8 cellular contexts compared by ENCODE assay signal in the genomic region with DNA sequence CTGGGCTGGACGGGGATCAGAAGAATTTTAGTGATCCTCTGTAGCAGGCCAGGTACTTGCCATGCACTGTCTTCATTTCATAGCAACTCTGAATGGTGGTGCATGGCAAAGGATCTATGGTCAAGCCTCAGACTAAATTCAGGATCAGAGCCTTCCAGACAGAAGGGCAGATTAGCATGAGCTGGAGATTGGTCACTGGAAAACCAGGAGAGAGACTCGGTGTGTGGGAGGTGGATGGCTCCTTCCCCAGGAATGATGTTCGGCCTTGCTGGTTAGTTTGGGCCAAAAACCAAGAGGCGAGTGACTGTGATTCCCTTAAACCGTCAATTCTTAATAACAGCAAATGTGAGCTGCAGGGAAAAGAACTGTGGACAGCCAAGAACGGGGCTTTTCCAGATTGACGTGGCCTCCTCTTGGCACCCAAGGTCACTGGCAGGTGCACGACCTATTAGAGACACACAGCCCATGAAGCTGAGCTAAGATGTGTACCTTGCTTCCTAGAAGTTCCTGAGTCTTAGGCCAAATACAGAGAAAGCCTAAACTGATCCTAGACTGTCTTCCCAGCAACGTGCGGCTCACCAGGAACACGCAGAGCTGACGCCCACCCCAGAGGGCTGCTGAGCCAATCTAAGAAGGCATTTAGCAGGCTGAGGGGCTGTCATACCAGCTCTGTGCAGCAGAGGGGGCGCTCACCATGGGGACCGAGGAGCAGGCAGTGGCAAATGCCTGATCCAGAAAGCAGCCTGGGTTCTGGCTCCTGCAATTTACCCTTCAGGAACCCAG. TPM values are rescaled to one million over a fixed set of nuclear protein-coding genes. Genes with fewer than 3 reads are reported as not detected.
A peak's percentile ranks its signal among the peaks of the same experiment; 100 is the strongest.
DNase-seq lines count a peak whose midpoint lies in the region; ATAC-seq and TF ChIP-seq lines count a peak whose summit lies in the region.

No MANE protein-coding gene starts in this region.

- 36% methylated on average over 9 of the region's 14 CpGs for WGBS in esophagus muscularis mucosa

- H3K36me3 ChIP-seq in OCI-LY7 (ENCODE audit: insufficient read depth, low read length) (no peaks in the 10 kb centered on the region), esophagus muscularis mucosa (peaks cover 0 to 58% (median 32%) of the 10 kb centered on the region in 4 donors), neural cell (ENCODE audit: insufficient read depth, low read length) (no peaks in the 10 kb centered on the region)

- no peak for TF ChIP-seq EP300 in esophagus muscularis mucosa (IDR thresholded peaks at IDR 0.05)
- TF ChIP-seq EP300 in neural cell (conservative IDR thresholded peaks at IDR 0.05; ENCODE audit: poor library complexity, severe bottlenecking): no peak

- H3K27ac ChIP-seq in OCI-LY7 (ENCODE audit: low read depth, low read length, poor library complexity, severe bottlenecking): no peak overlapping the region
- H3K27ac ChIP-seq in esophagus muscularis mucosa (replicated peaks in 1 of 4): no peak overlapping the region
- H3K27ac ChIP-seq in neural cell (ENCODE audit: low read length): no peak overlapping the region

- POLR2A ChIA-PET in OCI-LY7 (lab: Charles Lee): interaction anchor here (0.7 kb wide), 1 partner anchor 268 kb away, joined by 3 read pairs; no protein-coding TSS in a partner anchor

- TF ChIP-seq CTCF in OCI-LY7 (conservative IDR thresholded peaks at IDR 0.05; ENCODE audit: low read length) (peak; percentile 85), esophagus muscularis mucosa (IDR thresholded peaks at IDR 0.05) (peak; percentile 86 to 98 (median 87)), neural cell (IDR thresholded peaks at IDR 0.05; ENCODE audit: poor library complexity, severe bottlenecking) (peak; percentile 89)

- H3K27me3 ChIP-seq in esophagus muscularis mucosa: no peaks in the 10 kb centered on the region
- no peaks in the 10 kb centered on the region for H3K27me3 ChIP-seq in neural cell (ENCODE audit: insufficient read depth, low read depth, low read length)

- no peaks in the 10 kb centered on the region for H3K79me2 ChIP-seq in OCI-LY7 (ENCODE audit: insufficient read depth, low read depth, low read length)
- H3K79me2 ChIP-seq in neural cell (replicated peaks; ENCODE audit: insufficient read depth, low read length): no peaks in the 10 kb centered on the region

- H3K4me3 ChIP-seq in OCI-LY7 (ENCODE audit: low read depth, low read length, poor library complexity, severe bottlenecking) (no peak overlapping the region), esophagus muscularis mucosa (no peak overlapping the region), neural cell (ENCODE audit: low read length) (no peak overlapping the region)

- H3F3A ChIP-seq in neural cell (ENCODE audit: insufficient read depth, low read length, poor library complexity, severe bottlenecking): no peaks in the 10 kb centered on the region

- no peak overlapping the region for H2AFZ ChIP-seq in OCI-LY7 (ENCODE audit: low read length)
- no peak overlapping the region for H2AFZ ChIP-seq in neural cell (ENCODE audit: low read depth, low read length)

- H4K20me1 ChIP-seq in OCI-LY7 (ENCODE audit: insufficient read depth, low read length): no peaks in the 10 kb centered on the region
- H4K20me1 ChIP-seq in neural cell (ENCODE audit: insufficient read depth): no peaks in the 10 kb centered on the region

- H3K9ac ChIP-seq in neural cell (ENCODE audit: low read length): no peak overlapping the region

- intact Hi-C loops in OCI-LY7 (cut with micrococcal nuclease; ENCODE audit: unreplicated experiment): no loop called here
- intact Hi-C loops in esophagus muscularis mucosa (cut with DNase I): no loop called here

- DNase-seq in Ammon's horn (ENCODE audit: low spot score) (peak; percentile 91), H4 (ENCODE audit: low spot score) (peak; percentile 48), OCI-LY7 (ENCODE audit: low spot score) (peak; percentile 61), activated T-cell treated with anti-CD3 and anti-CD28 coated beads for 24 hours (ENCODE audit: low read depth) (peak; percentile 68), esophagus muscularis mucosa (ENCODE audit: extremely low spot score) (peak; percentile 95)
- DNase-seq in stimulated activated naive CD4-positive, alpha-beta T cell treated with Interleukin-2 at 50 U/mL for 16 hours (lab: John Stamatoyannopoulos, UW): peak; percentile 53

- H3K4me1 ChIP-seq in OCI-LY7 (ENCODE audit: insufficient read depth, low read length, poor library complexity, severe bottlenecking) (no peaks in the 10 kb centered on the region), esophagus muscularis mucosa (no peaks in the 10 kb centered on the region)

- no peaks in the 10 kb centered on the region for H3K9me2 ChIP-seq in OCI-LY7 (ENCODE audit: insufficient read depth, low read length)
- H3K9me2 ChIP-seq in neural cell (ENCODE audit: insufficient read depth, low read length): no peaks in the 10 kb centered on the region

- TF ChIP-seq POLR2A in esophagus muscularis mucosa (IDR thresholded peaks at IDR 0.05; ENCODE audit: low read depth): no peak

- TF ChIP-seq RAD21 in neural cell (conservative IDR thresholded peaks at IDR 0.05): peak; percentile 80

- CTCF ChIA-PET in OCI-LY7 (lab: Charles Lee; ENCODE audit: unreplicated experiment): interaction anchor here (0.6 to 1.1 kb wide), 4 partner anchors 9 to 312 kb away, joined by 3 to 4 read pairs (median 3); no protein-coding TSS in a partner anchor

- ATAC-seq in GM18909 (IDR thresholded peaks at IDR 0.05; ENCODE audit: poor library complexity, unreplicated experiment): no peak

- BruUV-seq in OCI-LY7 (replicated peaks; lab: Mats Ljungman, UMichigan): no TSS peak

- no peaks in the 10 kb centered on the region for H3K9me3 ChIP-seq in OCI-LY7 (ENCODE audit: low read length)
- H3K9me3 ChIP-seq in esophagus muscularis mucosa: no peaks in the 10 kb centered on the region
- H3K9me3 ChIP-seq in neural cell (ENCODE audit: low read length): no peaks in the 10 kb centered on the region

- H3K4me2 ChIP-seq in OCI-LY7 (ENCODE audit: low read length) (no peak overlapping the region), neural cell (ENCODE audit: low read length) (no peak overlapping the region)

TF ChIP-seq in neural cell, 6 proteins besides CTCF, POLR2A, EP300 and RAD21:
- TF ChIP-seq SMC3 (conservative IDR thresholded peaks at IDR 0.05; ENCODE audit: poor library complexity): peak; percentile 81
- no peak for TF ChIP-seq MXI1 (conservative IDR thresholded peaks at IDR 0.05; ENCODE audit: poor library complexity, severe bottlenecking)
- no peak for TF ChIP-seq EZH2 (IDR thresholded peaks at IDR 0.05; ENCODE audit: borderline replicate concordance, insufficient read depth, low read length, poor library complexity, severe bottlenecking)
- TF ChIP-seq POLR2AphosphoS5 (IDR thresholded peaks at IDR 0.05): no peak
- no peak for TF ChIP-seq TAF1 (IDR thresholded peaks at IDR 0.05; ENCODE audit: low read depth)

RNA-seq across cellular contexts. Expression of gene ALDH4A1, which starts 18.5 kb away (rescaled TPM):
- total RNA-seq in H4 (2014; rRNA removed; shearing (Covaris generic)): 2.5 and 3.3 TPM in 2 replicates
- total RNA-seq in OCI-LY7 (2014; rRNA removed; shearing (Covaris generic)): 3.8 and 6.1 TPM in 2 replicates
- total RNA-seq in OCI-LY7 (2022) (6.2 and 7.6 TPM in 2 replicates), esophagus muscularis mucosa (10 to 100 TPM; 25.1 to 29.5 (median 27.2) TPM)
- 8.1 and 11.0 TPM in 2 replicates for polyA plus RNA-seq in neural cell
- polyA minus RNA-seq in neural cell: 9.0 and 12.9 TPM in 2 replicates

RNA-seq across cellular contexts. Expression of gene TAS1R2, which starts 24.4 kb away (rescaled TPM):
- not detected in 2 replicates for total RNA-seq in H4 (2014; rRNA removed; shearing (Covaris generic))
- total RNA-seq in OCI-LY7 (2014; rRNA removed; shearing (Covaris generic)): not detected in 2 replicates
- not detected in 2 replicates for total RNA-seq in OCI-LY7 (2022)
- not detected for total RNA-seq in esophagus muscularis mucosa
- not detected in 2 replicates for polyA plus RNA-seq in neural cell
- polyA minus RNA-seq in neural cell: not detected in 2 replicates
